15 cellular contexts compared by ENCODE assay signal in genomic region chr1:9720785-9721605, GRCh38.
DNase-seq lines count a peak whose midpoint lies in the region; ATAC-seq, FAIRE-seq and TF ChIP-seq lines count a peak whose summit lies in the region.
"Had no signal": no experiment of that assay in that cellular context is flagged by ENCODE, and none has a peak within 500 bp of the region (broad histone marks: within the 10 kb centered on the region; RNA-seq: fewer than 3 reads in every experiment).

No MANE protein-coding gene starts in this region.

- H4K91ac ChIP-seq in H1 (replicated peaks; ENCODE audit: insufficient read length, low read length) = peak overlapping the region; percentile 93

- H2BK15ac ChIP-seq in H1 (ENCODE audit: low read length) = peak overlapping the region; percentile 92; the same call in 1 of the 2 replicates

- H3K9me3 ChIP-seq in HepG2 (ENCODE audit: low read length) (peaks cover 12% of the 10 kb centered on the region; the same call in 1 of the 2 replicates), right lobe of liver (no peaks in the 10 kb centered on the region), H1 (ENCODE audit: insufficient read depth in 2 of 2, low read depth in 1 of 2, low read length in 1 of 2) (peaks cover 7 to 8% of the 10 kb centered on the region in 2 experiments; a peak in 3 of 4 replicates)

- no peak overlapping the region for H3K56ac ChIP-seq in H1 (replicated peaks; ENCODE audit: insufficient read length, low read depth, low read length)

- intact Hi-C loops in HepG2 (cut with micrococcal nuclease; ENCODE audit: unreplicated experiment) (no loop called here), right lobe of liver (cut with DNase I) (no loop called here)

- H4K20me1 ChIP-seq in HepG2 (ENCODE audit: insufficient read depth, low read length) (no peaks in the 10 kb centered on the region), H1 (replicated peaks in 1 of 2; ENCODE audit: control insufficient read depth in 1 of 2, insufficient read depth in 2 of 2, low read length in 2 of 2) (no peaks in the 10 kb centered on the region)

- no peak for TF ChIP-seq RAD21 in HepG2 (CRISPR knock-in tag; IDR thresholded peaks at IDR 0.05)
- TF ChIP-seq RAD21 in H1 (IDR thresholded peaks at IDR 0.05 in 1 of 2, conservative IDR thresholded peaks at IDR 0.05 in 1 of 2; ENCODE audit: low read depth in 2 of 2, low read length in 2 of 2) = no peak

- H3K4me2 ChIP-seq in HepG2 (ENCODE audit: low read depth, low read length) (no peak overlapping the region), H1 (ENCODE audit: insufficient read depth in 1 of 2, low read depth in 2 of 2, low read length in 2 of 2) (peak overlapping the region in 1 of 2 experiments; percentile 22; a peak in 1 of 4 replicates)

- POLR2A ChIA-PET in HepG2 (lab: Yijun Ruan, JAX) (no interaction called here), T-cell (lab: Charles Lee) (no interaction called here), H1 (lab: Charles Lee; ENCODE audit: partially characterized antibody) (interaction anchor here (0.9 to 1.4 kb wide), 3 partner anchors 14 to 678 kb away, joined by 3 to 7 read pairs (median 4); partner anchors contain the start of gene PGD)

- TF ChIP-seq POLR2A in HepG2 (IDR thresholded peaks at IDR 0.05; ENCODE audit: insufficient read depth in 1 of 2, low read depth in 2 of 2, low read length in 2 of 2) (no peak), right lobe of liver (IDR thresholded peaks at IDR 0.05) (no peak), H1 (IDR thresholded peaks at IDR 0.05; ENCODE audit: control extremely low read depth in 1 of 2, low read depth in 2 of 2, low read length in 2 of 2) (no peak)

- H3K4me3 ChIP-seq in HepG2 (replicated peaks in 1 of 3; ENCODE audit: insufficient read depth in 1 of 3, low read depth in 2 of 3, low read length in 3 of 3) (no peak overlapping the region), right lobe of liver (no peak overlapping the region), H1 (ENCODE audit: extremely low read depth in 1 of 4, insufficient read depth in 2 of 4, low read depth in 3 of 4, low read length in 4 of 4) (no peak overlapping the region)

- peak overlapping the region; percentile 71; the same call in 1 of the 2 replicates for H2BK5ac ChIP-seq in H1 (ENCODE audit: low read depth, low read length)

- H3K79me1 ChIP-seq in H1 (ENCODE audit: low read depth, low read length) = no peaks in the 10 kb centered on the region

- no peak overlapping the region for H3K9ac ChIP-seq in HepG2 (ENCODE audit: insufficient read depth, low read depth, low read length)
- no peak overlapping the region for H3K9ac ChIP-seq in H1 (replicated peaks in 1 of 4; ENCODE audit: extremely low read depth in 1 of 4, low read depth in 3 of 4, low read length in 3 of 4)
- H3K9ac ChIP-seq: parathyroid adenoma had no signal

- in situ Hi-C loops in HepG2 (cut with HindIII; ENCODE audit: extremely low pct_ligation_motif_present, low pct_unique_long_range_greater_than_20kb) = no loop called here

- H3K36me3 Mint-ChIP-seq in T-cell (peaks cover 39% of the 10 kb centered on the region), endothelial cell (ENCODE audit: low read depth, unreplicated experiment) (peaks cover 16% of the 10 kb centered on the region)
- H3K36me3 Mint-ChIP-seq in effector memory CD8-positive, alpha-beta T cell (ENCODE audit: insufficient read depth) = peaks cover 88% of the 10 kb centered on the region

- H3K79me2 ChIP-seq in HepG2 (ENCODE audit: insufficient read depth, low read length) (peaks cover 16% of the 10 kb centered on the region), H1 (ENCODE audit: control insufficient read depth in 1 of 2, insufficient read depth in 2 of 2, low read length in 2 of 2) (no peaks in the 10 kb centered on the region)
- H3K79me2 ChIP-seq: parathyroid adenoma had no signal

- H3K4me1 ChIP-seq in HepG2 (ENCODE audit: insufficient read depth, low read length) (peaks cover 34% of the 10 kb centered on the region), right lobe of liver (no peaks in the 10 kb centered on the region), H1 (replicated peaks in 1 of 4; ENCODE audit: control insufficient read depth in 3 of 4, insufficient read depth in 4 of 4, low read length in 3 of 4) (peaks cover 0 to 31% (median 22%) of the 10 kb centered on the region in 4 experiments; a peak in 6 of 7 replicates)
- H3K4me1 ChIP-seq: parathyroid adenoma had no signal

- H2AFZ ChIP-seq in HepG2 (ENCODE audit: low read length) = no peak overlapping the region
- no peak overlapping the region for H2AFZ ChIP-seq in H1 (ENCODE audit: low read length)
- H2AFZ ChIP-seq: parathyroid adenoma had no signal

- 0 out of 2 replicates have a peak overlapping the region, but pooled peaks have one; percentile 61 for H2BK20ac ChIP-seq in H1 (ENCODE audit: low read length)

- H3K36me3 ChIP-seq in HepG2 (replicated peaks in 1 of 2; ENCODE audit: control insufficient read depth in 1 of 2, insufficient read depth in 2 of 2, low read length in 2 of 2) (peaks cover 29 to 37% of the 10 kb centered on the region in 2 experiments), right lobe of liver (peaks cover 0 to 5% (median 0%) of the 10 kb centered on the region in 4 donors), H1 (ENCODE audit: control insufficient read depth in 2 of 4, insufficient read depth in 4 of 4, low read length in 3 of 4) (peaks cover 2 to 18% (median 17%) of the 10 kb centered on the region in 4 experiments; a peak in 5 of 8 replicates)

- H3K23me2 ChIP-seq in H1 (ENCODE audit: low read depth, low read length) = no peaks in the 10 kb centered on the region

- H4K8ac ChIP-seq in H1 (ENCODE audit: extremely low read depth, insufficient read depth, low read length) = peak overlapping the region; percentile 45

- H3K23ac ChIP-seq in H1 (ENCODE audit: insufficient read length) = no peak overlapping the region

- H2BK120ac ChIP-seq in H1 (replicated peaks; ENCODE audit: low read depth, low read length) = no peak overlapping the region

- H3K4ac ChIP-seq in H1 (replicated peaks; ENCODE audit: insufficient read length, low read depth, low read length) = peak overlapping the region; percentile 36

- 99% methylated on average over 17 of the region's 34 CpGs for WGBS in HepG2 (ENCODE audit: low lambda C conversion rate)
- WGBS in right lobe of liver (ENCODE audit: insufficient coverage, low coverage, low lambda C conversion rate, missing lambda C conversion rate) = 100% methylated on average over 2 of the region's 34 CpGs
- 89% methylated on average over 26 of the region's 34 CpGs; no CpG with 5 or more reads in 1 of the 2 experiments for WGBS in H1 (ENCODE audit: extremely low coverage in 1 of 2, insufficient coverage in 1 of 2, insufficient read length in 1 of 2, insufficient replicate concordance in 2 of 2, low coverage in 1 of 2, low lambda C conversion rate in 2 of 2, missing lambda C conversion rate in 1 of 2), 2 experiments

- ATAC-seq in HepG2 = no peak
- no peak for ATAC-seq in right lobe of liver
- ATAC-seq in T-cell (replicated peaks in 1 of 4) = no peak
- no peak for ATAC-seq in HG02938 (IDR thresholded peaks at IDR 0.05; ENCODE audit: unreplicated experiment)
- no peak for ATAC-seq in effector memory CD8-positive, alpha-beta T cell (replicated peaks)

- peak overlapping the region; percentile 24 for H4K5ac ChIP-seq in H1 (ENCODE audit: insufficient read length, low read depth, low read length)

- H2AK5ac ChIP-seq in H1 (ENCODE audit: low read depth, low read length) = peak overlapping the region; percentile 55; the same call in 1 of the 2 replicates

- no peak overlapping the region for H3K14ac ChIP-seq in H1 (ENCODE audit: insufficient read length)

- DNase-seq in HepG2 (ENCODE audit: low spot score) = no peak
- DNase-seq in right lobe of liver = no peak
- no peak for DNase-seq in T-cell
- no peak for DNase-seq in H1 (ENCODE audit: low read depth in 1 of 2, low spot score in 2 of 2)
- DNase-seq in germinal center (ENCODE audit: low spot score) = no peak
- DNase-seq in endothelial cell (ENCODE audit: low spot score) = no peak
- DNase-seq in effector memory CD8-positive, alpha-beta T cell = no peak
- DNase-seq: NCI-H146, NCI-H2227 treated with DMSO at 0.1 percent for 48 hours had no signal

- H3K27ac Mint-ChIP-seq in T-cell (peak overlapping the region; percentile 80 to 82), endothelial cell (ENCODE audit: unreplicated experiment) (no peak overlapping the region)
- H3K27ac Mint-ChIP-seq in effector memory CD8-positive, alpha-beta T cell = peak overlapping the region in 1 of 2 donors; percentile 91

- H3K4me1 Mint-ChIP-seq in T-cell = peaks cover 46 to 78% (median 69%) of the 10 kb centered on the region in 3 donors
- H3K4me1 Mint-ChIP-seq in endothelial cell (ENCODE audit: unreplicated experiment) = peaks cover 7% of the 10 kb centered on the region
- peaks cover 22 to 45% of the 10 kb centered on the region in 2 donors for H3K4me1 Mint-ChIP-seq in effector memory CD8-positive, alpha-beta T cell (ENCODE audit: low read depth in 2 of 2)

- H3K27ac ChIP-seq in HepG2 (ENCODE audit: extremely low read length, insufficient read depth, low read length) (no peak overlapping the region), right lobe of liver (no peak overlapping the region), H1 (ENCODE audit: low read depth, low read length) (peak overlapping the region; percentile 17; the same call in 1 of the 2 replicates)
- H3K27ac ChIP-seq: HL-60, parathyroid adenoma had no signal

- CTCF ChIA-PET in HepG2 (lab: Yijun Ruan, JAX; ENCODE audit: low intra/inter-chr PET ratio, low total read pairs) = no interaction called here
- CTCF ChIA-PET in T-cell (lab: Charles Lee) = interaction anchor here in 1 of 2 donors (0.8 to 1.5 kb wide), 2 partner anchors 69 to 92 kb away, joined by 3 to 7 read pairs; no protein-coding TSS in a partner anchor
- CTCF ChIA-PET in H1 (lab: Charles Lee; ENCODE audit: partially characterized antibody) = interaction anchor here (0.5 to 9.2 kb wide), 60 partner anchors 10 to 666 kb away, joined by 3 to 91 read pairs (median 4); partner anchors contain the start of gene PIK3CD

- no TSS peak for BruUV-seq in HepG2 (replicated peaks; lab: Mats Ljungman, UMichigan)

- H3K27me3 Mint-ChIP-seq in T-cell (no peaks in the 10 kb centered on the region), endothelial cell (ENCODE audit: unreplicated experiment) (peaks cover 2% of the 10 kb centered on the region)
- no peaks in the 10 kb centered on the region for H3K27me3 Mint-ChIP-seq in effector memory CD8-positive, alpha-beta T cell
- H3K27me3 Mint-ChIP-seq: stimulated activated naive CD8-positive, alpha-beta T cell treated with anti-CD3 and anti-CD28 coated beads, Interleukin-15, Interleukin-2, amounts not matched to agents 100 ng/mL and 50 ng/mL, for 24 hours had no signal

- TF ChIP-seq EP300 in HepG2 (IDR thresholded peaks at IDR 0.05; ENCODE audit: low read depth in 2 of 2, low read length in 2 of 2) = no peak
- no peak for TF ChIP-seq EP300 in HepG2 (CRISPR knock-in tag; IDR thresholded peaks at IDR 0.05; ENCODE audit: borderline replicate concordance)
- no peak for TF ChIP-seq EP300 in H1 (IDR thresholded peaks at IDR 0.05; ENCODE audit: borderline replicate concordance in 1 of 2, low read depth in 2 of 2, low read length in 2 of 2)

- H3K4me3 Mint-ChIP-seq in T-cell (peak overlapping the region in 2 of 3 donors; percentile 9 to 84), endothelial cell (ENCODE audit: unreplicated experiment) (no peak overlapping the region)
- H3K4me3 Mint-ChIP-seq in effector memory CD8-positive, alpha-beta T cell = peak overlapping the region in 1 of 2 donors; percentile 59
- H3K4me3 Mint-ChIP-seq: stimulated activated naive CD8-positive, alpha-beta T cell treated with anti-CD3 and anti-CD28 coated beads, Interleukin-15, Interleukin-2, amounts not matched to agents 100 ng/mL and 50 ng/mL, for 24 hours had no signal

- H3K27me3 ChIP-seq in HepG2 (ENCODE audit: control insufficient read depth in 1 of 2, insufficient read depth in 2 of 2, low read length in 2 of 2) = no peaks in the 10 kb centered on the region
- H3K27me3 ChIP-seq in right lobe of liver = no peaks in the 10 kb centered on the region
- no peaks in the 10 kb centered on the region for H3K27me3 ChIP-seq in H1 (replicated peaks in 1 of 4; ENCODE audit: control insufficient read depth in 3 of 4, extremely low read depth in 1 of 4, insufficient read depth in 3 of 4, low read length in 3 of 4)

- TF ChIP-seq CTCF in HepG2 (CRISPR knock-in tag; IDR thresholded peaks at IDR 0.05) = no peak
- TF ChIP-seq CTCF in right lobe of liver (IDR thresholded peaks at IDR 0.05) = no peak
- no peak for TF ChIP-seq CTCF in H1 (IDR thresholded peaks at IDR 0.05; ENCODE audit: control extremely low read depth in 1 of 3, insufficient read depth in 1 of 3, low read depth in 1 of 3, low read length in 3 of 3)
- TF ChIP-seq CTCF in endothelial cell (IDR thresholded peaks at IDR 0.05; ENCODE audit: unreplicated experiment) = no peak

- no peaks in the 10 kb centered on the region for H3K9me3 Mint-ChIP-seq in T-cell
- no peaks in the 10 kb centered on the region for H3K9me3 Mint-ChIP-seq in endothelial cell (ENCODE audit: unreplicated experiment)
- no peaks in the 10 kb centered on the region for H3K9me3 Mint-ChIP-seq in effector memory CD8-positive, alpha-beta T cell
- H3K9me3 Mint-ChIP-seq: stimulated activated naive CD8-positive, alpha-beta T cell treated with anti-CD3 and anti-CD28 coated beads, Interleukin-15, Interleukin-2, amounts not matched to agents 100 ng/mL and 50 ng/mL, for 24 hours had no signal

- peak overlapping the region; percentile 98; the same call in 1 of the 2 replicates for H2BK12ac ChIP-seq in H1 (ENCODE audit: low read depth, low read length)

- no peak for FAIRE-seq in HepG2 (lab: Jason Lieb, UNC)
- FAIRE-seq in H1 (lab: Jason Lieb, UNC) = no peak
- FAIRE-seq: D721Med, TTC549 had no signal

- H3K18ac ChIP-seq in H1 (ENCODE audit: extremely low read depth, low read length) = peak overlapping the region; percentile 95
